ENCODE assay signal across 14 cellular contexts in the genomic region with DNA sequence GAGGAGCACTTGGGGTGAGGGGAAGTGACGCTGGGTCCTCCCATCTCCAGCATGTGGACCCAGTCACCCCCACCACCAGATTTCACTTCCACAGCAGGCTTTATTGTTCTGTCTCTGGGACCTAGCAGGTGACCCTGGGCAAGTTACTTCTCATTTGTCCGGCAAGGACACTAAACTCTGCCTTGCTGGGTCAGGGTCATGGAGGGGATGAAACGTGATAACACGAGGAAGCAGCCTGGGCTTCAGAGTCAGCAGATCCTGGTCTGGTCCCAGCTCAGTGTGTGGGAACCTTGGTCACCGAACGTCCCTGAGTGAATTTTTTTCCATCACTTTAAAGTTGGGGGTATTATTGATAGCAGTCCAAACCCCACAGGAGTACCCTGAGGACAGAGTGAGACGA. TPM values are rescaled to one million over a fixed set of nuclear protein-coding genes. Genes with fewer than 3 reads are reported as not detected.
DNase-seq lines count a peak whose midpoint lies in the region; ATAC-seq and TF ChIP-seq lines count a peak whose summit lies in the region.
"Had no signal": no experiment of that assay in that cellular context is flagged by ENCODE, and none has a peak within 500 bp of the region (broad histone marks: within the 10 kb centered on the region; RNA-seq: fewer than 3 reads in every experiment).

No MANE protein-coding gene starts in this region.

- no peaks in the 10 kb centered on the region for H3K27me3 ChIP-seq in CD4-positive, CD25-positive, alpha-beta regulatory T cell (ENCODE audit: control insufficient read depth, insufficient read depth, low read length)
- H3K27me3 ChIP-seq: right atrium auricular region, vagina had no signal

- TF ChIP-seq CTCF in neural crest cell (conservative IDR thresholded peaks at IDR 0.05): no peak

- ATAC-seq in CD4-positive, CD25-positive, alpha-beta regulatory T cell (ENCODE audit: low read depth in 2 of 2): no peak
- ATAC-seq in effector memory CD8-positive, alpha-beta T cell (replicated peaks): no peak
- ATAC-seq: lower lobe of right lung had no signal

- H3K36me3 ChIP-seq in CD4-positive, CD25-positive, alpha-beta regulatory T cell (ENCODE audit: control insufficient read depth, insufficient read depth, low read length): peaks cover 45% of the 10 kb centered on the region

- H3K36me3 Mint-ChIP-seq in CD4-positive, CD25-positive, alpha-beta regulatory T cell: peaks cover 55% of the 10 kb centered on the region
- peaks cover 5% of the 10 kb centered on the region for H3K36me3 Mint-ChIP-seq in IgD-negative memory B cell
- H3K36me3 Mint-ChIP-seq in effector memory CD8-positive, alpha-beta T cell (ENCODE audit: insufficient read depth): peaks cover 61% of the 10 kb centered on the region
- H3K36me3 Mint-ChIP-seq in neural crest cell (ENCODE audit: low read depth): peaks cover 44% of the 10 kb centered on the region

- no peak overlapping the region for H3K27ac ChIP-seq in CD4-positive, CD25-positive, alpha-beta regulatory T cell (ENCODE audit: insufficient read depth, low read length, poor library complexity, severe bottlenecking)
- H3K27ac ChIP-seq: lower lobe of right lung, vagina had no signal

- H3K27ac Mint-ChIP-seq in CD4-positive, CD25-positive, alpha-beta regulatory T cell: peak overlapping the region in 2 of 3 donors; percentile 89 to 96
- H3K27ac Mint-ChIP-seq in IgD-negative memory B cell: peak overlapping the region in 2 of 3 donors; percentile 53 to 70
- H3K27ac Mint-ChIP-seq in effector memory CD8-positive, alpha-beta T cell: peak overlapping the region in 1 of 2 donors; percentile 96
- H3K27ac Mint-ChIP-seq in neural crest cell (ENCODE audit: unreplicated experiment): peak overlapping the region; percentile 78

- H3K4me3 ChIP-seq in CD4-positive, CD25-positive, alpha-beta regulatory T cell (ENCODE audit: low read depth, low read length): peak overlapping the region; percentile 37
- H3K4me3 ChIP-seq: lower lobe of right lung, right atrium auricular region, vagina had no signal

- no peaks in the 10 kb centered on the region for H3K27me3 Mint-ChIP-seq in CD4-positive, CD25-positive, alpha-beta regulatory T cell
- H3K27me3 Mint-ChIP-seq in IgD-negative memory B cell (no peaks in the 10 kb centered on the region), neural crest cell (ENCODE audit: low read depth) (no peaks in the 10 kb centered on the region)
- H3K27me3 Mint-ChIP-seq in effector memory CD8-positive, alpha-beta T cell: no peaks in the 10 kb centered on the region

- peaks cover 4 to 75% (median 25%) of the 10 kb centered on the region in 4 donors for H3K4me1 Mint-ChIP-seq in CD4-positive, CD25-positive, alpha-beta regulatory T cell
- H3K4me1 Mint-ChIP-seq in IgD-negative memory B cell (peaks cover 25 to 42% (median 37%) of the 10 kb centered on the region in 3 donors), neural crest cell (peaks cover 61% of the 10 kb centered on the region)
- peaks cover 31 to 39% of the 10 kb centered on the region in 2 donors for H3K4me1 Mint-ChIP-seq in effector memory CD8-positive, alpha-beta T cell (ENCODE audit: low read depth in 2 of 2)

- H3K9me3 Mint-ChIP-seq in CD4-positive, CD25-positive, alpha-beta regulatory T cell: peaks cover 0 to 1% (median 0%) of the 10 kb centered on the region in 7 donors
- no peaks in the 10 kb centered on the region for H3K9me3 Mint-ChIP-seq in IgD-negative memory B cell
- H3K9me3 Mint-ChIP-seq in effector memory CD8-positive, alpha-beta T cell: no peaks in the 10 kb centered on the region
- H3K9me3 Mint-ChIP-seq in neural crest cell: no peaks in the 10 kb centered on the region

- no peak for DNase-seq in CD4-positive, CD25-positive, alpha-beta regulatory T cell
- no peak for DNase-seq in effector memory CD8-positive, alpha-beta T cell
- no peak for DNase-seq in neural crest cell (ENCODE audit: low read depth, low spot score)
- DNase-seq in stimulated activated CD4-positive, alpha-beta T cell treated with anti-CD3 and anti-CD28 coated beads, Interleukin-12 subunit alpha, Interleukin-12 subunit beta, amount 100 ng/mL, for 4 hours: no peak
- no peak for DNase-seq in mesenteric fat pad (ENCODE audit: low spot score)
- no peak for DNase-seq in NCI-H146 (lab: John Stamatoyannopoulos, UW)
- DNase-seq in EL: no peak
- DNase-seq: activated T-cell treated with anti-CD3 and anti-CD28 coated beads for 4 hours, DMS79, lower lobe of right lung, NCI-H2029 had no signal

- H3K4me1 ChIP-seq in CD4-positive, CD25-positive, alpha-beta regulatory T cell (ENCODE audit: control insufficient read depth, insufficient read depth, low read length, poor library complexity, severe bottlenecking): peaks cover 48% of the 10 kb centered on the region

- H3K4me3 Mint-ChIP-seq in CD4-positive, CD25-positive, alpha-beta regulatory T cell: peak overlapping the region in 3 of 4 donors; percentile 89 to 100 (median 100)
- H3K4me3 Mint-ChIP-seq in IgD-negative memory B cell: peak overlapping the region in 3 of 4 donors; percentile 42 to 81 (median 51)
- peak overlapping the region; percentile 19 to 93 for H3K4me3 Mint-ChIP-seq in effector memory CD8-positive, alpha-beta T cell
- H3K4me3 Mint-ChIP-seq in neural crest cell: peak overlapping the region; percentile 96

- H3K9me3 ChIP-seq in CD4-positive, CD25-positive, alpha-beta regulatory T cell (ENCODE audit: control insufficient read depth in 2 of 2, low read length in 2 of 2): no peaks in the 10 kb centered on the region
- H3K9me3 ChIP-seq: lower lobe of right lung, right atrium auricular region, vagina had no signal

RNA-seq across cellular contexts. Expression of a gene that starts 3.9 kb away (rescaled TPM):
- 173 TPM for total RNA-seq in CD4-positive, CD25-positive, alpha-beta regulatory T cell
- 100 to 1,000 TPM; 163 to 210 (median 175) TPM for polyA plus RNA-seq in CD4-positive, CD25-positive, alpha-beta regulatory T cell
- 190 TPM for polyA plus RNA-seq in IgD-negative memory B cell
- total RNA-seq in neural crest cell (484 and 498 TPM in 2 replicates), mesenteric fat pad (189 TPM)

RNA-seq across cellular contexts. Expression of a gene that starts 21.0 kb away (rescaled TPM):
- total RNA-seq in CD4-positive, CD25-positive, alpha-beta regulatory T cell: 186 TPM
- 10 to 100 TPM in 1 of 4 donors, 1 to 10 TPM in 3; 3.9 to 10.7 (median 7.2) TPM for polyA plus RNA-seq in CD4-positive, CD25-positive, alpha-beta regulatory T cell
- polyA plus RNA-seq in IgD-negative memory B cell: 16.8 TPM
- total RNA-seq in neural crest cell: 281 and 289 TPM in 2 replicates
- 80.6 TPM for total RNA-seq in mesenteric fat pad

RNA-seq across cellular contexts. Expression of a gene that starts 35.3 kb away (rescaled TPM):
- 97.3 TPM for total RNA-seq in CD4-positive, CD25-positive, alpha-beta regulatory T cell
- 10 to 100 TPM; 46.0 to 69.2 (median 56.3) TPM for polyA plus RNA-seq in CD4-positive, CD25-positive, alpha-beta regulatory T cell
- polyA plus RNA-seq in IgD-negative memory B cell: 68.6 TPM
- 232 and 245 TPM in 2 replicates for total RNA-seq in neural crest cell
- 42.2 TPM for total RNA-seq in mesenteric fat pad

RNA-seq across cellular contexts. Expression of a gene that starts 52.5 kb away (rescaled TPM):
- total RNA-seq in CD4-positive, CD25-positive, alpha-beta regulatory T cell: 37.6 TPM
- 10 to 100 TPM; 17.9 to 22.6 (median 22.0) TPM for polyA plus RNA-seq in CD4-positive, CD25-positive, alpha-beta regulatory T cell
- 36.0 TPM for polyA plus RNA-seq in IgD-negative memory B cell
- total RNA-seq in neural crest cell (87.7 and 89.2 TPM in 2 replicates), mesenteric fat pad (23.6 TPM)

RNA-seq across cellular contexts. Expression of a gene that starts 53.0 kb away (rescaled TPM):
- 50.3 TPM for total RNA-seq in CD4-positive, CD25-positive, alpha-beta regulatory T cell
- 100 to 1,000 TPM; 164 to 190 (median 179) TPM for polyA plus RNA-seq in CD4-positive, CD25-positive, alpha-beta regulatory T cell
- polyA plus RNA-seq in IgD-negative memory B cell: 197 TPM
- total RNA-seq in neural crest cell: 113 and 115 TPM in 2 replicates
- total RNA-seq in mesenteric fat pad: 58.6 TPM
